12 cellular contexts compared by ENCODE assay signal in the genomic region with DNA sequence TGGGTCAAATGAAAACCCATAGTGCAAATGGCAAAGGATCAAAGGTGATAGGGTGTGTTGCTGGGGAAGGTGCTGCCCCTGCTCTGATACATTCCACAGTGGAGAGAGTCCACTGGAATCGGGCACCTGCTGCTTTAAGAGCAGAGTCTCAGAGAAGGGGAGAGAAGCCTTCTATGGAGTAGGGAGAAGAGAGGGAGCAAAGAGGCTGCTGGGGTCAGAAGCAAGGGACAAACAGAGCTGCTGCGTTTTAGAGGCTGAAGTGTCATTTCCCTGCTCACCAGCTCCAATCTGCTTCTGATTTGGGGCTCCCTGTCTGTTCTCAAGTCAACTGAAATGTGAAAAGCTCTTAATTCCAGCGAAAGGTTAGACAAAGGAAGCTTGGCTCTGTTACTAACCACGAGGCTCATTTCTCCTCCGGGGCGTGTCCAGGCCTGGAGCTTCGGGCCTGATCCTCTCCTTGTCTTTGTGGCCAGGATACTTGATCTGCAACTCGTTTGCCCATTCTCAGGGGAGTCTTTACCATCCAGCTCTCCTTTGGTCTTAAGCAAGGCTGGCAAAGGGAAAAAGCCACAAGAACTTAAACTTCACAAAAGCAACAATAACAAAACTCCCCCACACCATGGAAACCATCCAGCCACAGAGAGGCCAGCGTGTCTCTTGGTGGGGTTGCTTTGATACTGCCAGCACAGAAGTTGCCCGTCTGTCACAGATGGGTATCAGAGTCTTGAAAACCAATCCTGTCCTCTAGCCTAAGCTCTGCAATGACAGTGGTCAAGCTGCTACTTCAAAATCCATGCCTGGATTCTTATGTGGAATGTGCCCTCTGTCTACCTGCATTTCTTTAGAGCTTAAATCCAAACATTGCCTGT.
A peak's percentile ranks its signal among the peaks of the same experiment; 100 is the strongest.
DNase-seq lines count a peak whose midpoint lies in the region; ATAC-seq lines count a peak whose summit lies in the region.
"Had no signal": no experiment of that assay in that cellular context is flagged by ENCODE, and none has a peak within 500 bp of the region (broad histone marks: within the 10 kb centered on the region; RNA-seq: fewer than 3 reads in every experiment).

No MANE protein-coding gene starts in this region.

- no peaks in the 10 kb centered on the region for H3K36me3 ChIP-seq in neuron (ENCODE audit: insufficient read depth, low read length)

- peak; percentile 77 for ATAC-seq in esophagus mucosa

- H3K4me3 ChIP-seq in neuron (ENCODE audit: low read length) = peak overlapping the region; percentile 28

- peak overlapping the region; percentile 58 for H2AFZ ChIP-seq in neuron (ENCODE audit: low read depth, low read length)

- DNase-seq in AG20443 (ENCODE audit: low spot score) (peak; percentile 78), OCI-M1 (lab: John Stamatoyannopoulos, UW) (peak; percentile 1), SKM-1 (lab: John Stamatoyannopoulos, UW; ENCODE audit: unreplicated experiment) (no peak), germinal center (ENCODE audit: low spot score) (no peak), NOMO-1 (lab: John Stamatoyannopoulos, UW; ENCODE audit: unreplicated experiment in 2 of 2) (no peak)
- DNase-seq in central memory CD4-positive, alpha-beta T cell = no peak
- DNase-seq: activated effector memory CD4-positive, alpha-beta T cell treated with Interleukin-2 at 50 U/mL for 16 hours; erythroblast; H7; NCI-H2227 treated with DMSO at 0.1 percent for 48 hours had no signal

- peaks cover 49% of the 10 kb centered on the region for H3K4me1 ChIP-seq in neuron (ENCODE audit: insufficient read depth, low read length)

- no peaks in the 10 kb centered on the region for H3K27me3 ChIP-seq in neuron (ENCODE audit: insufficient read depth, low read length)

- H3K9me3 ChIP-seq in neuron (ENCODE audit: low read length) = peaks cover 4% of the 10 kb centered on the region

Comparison
In these comparisons a context has a peak if more than half of its experiments do, and no peak if none do; other contexts are left out.
1. DNase-seq: peak in AG20443 (single experiment) and OCI-M1 (single experiment); none in central memory CD4-positive, alpha-beta T cell (single experiment), SKM-1 (single experiment), germinal center (single experiment) and NOMO-1 (0 of 2).